In genomic region chr11:8080069-8080670, GRCh38 we compare ENCODE assay signal across 10 cellular contexts. TPM values are rescaled to one million over a fixed set of nuclear protein-coding genes. Genes with fewer than 3 reads are reported as not detected.
A peak's percentile ranks its signal among the peaks of the same experiment; 100 is the strongest.
DNase-seq lines count a peak whose midpoint lies in the region; ATAC-seq and TF ChIP-seq lines count a peak whose summit lies in the region.
"Had no signal": no experiment of that assay in that cellular context is flagged by ENCODE, and none has a peak within 500 bp of the region (broad histone marks: within the 10 kb centered on the region; RNA-seq: fewer than 3 reads in every experiment).

No MANE protein-coding gene starts in this region.

- no peak for DNase-seq in activated CD8-positive, alpha-beta T cell treated with anti-CD3 and anti-CD28 coated beads for 36 hours
- DNase-seq in activated CD8-positive, alpha-beta T cell treated with anti-CD3 and anti-CD28 coated beads, Interleukin-2, amount 10 ng/mL, durations not matched to agents 7 days and 5 days = no peak
- no peak for DNase-seq in activated naive CD8-positive, alpha-beta T cell treated with anti-CD3 and anti-CD28 coated beads, Interleukin-2, amount 50 U/mL, for 24 hours
- DNase-seq in lower lobe of right lung (no peak), SW 1271 (lab: John Stamatoyannopoulos, UW) (no peak)

- peaks cover 4% of the 10 kb centered on the region for H3K4me1 Mint-ChIP-seq in activated CD8-positive, alpha-beta T cell treated with anti-CD3 and anti-CD28 coated beads for 36 hours (ENCODE audit: low read depth)
- H3K4me1 Mint-ChIP-seq in activated CD8-positive, alpha-beta T cell treated with anti-CD3 and anti-CD28 coated beads, Interleukin-2, amount 10 ng/mL, durations not matched to agents 7 days and 5 days (ENCODE audit: low read depth) = peaks cover 3% of the 10 kb centered on the region
- H3K4me1 Mint-ChIP-seq in activated naive CD8-positive, alpha-beta T cell treated with anti-CD3 and anti-CD28 coated beads, Interleukin-2, amount 50 U/mL, for 24 hours = peaks cover 11% of the 10 kb centered on the region

- no peaks in the 10 kb centered on the region for H3K9me3 Mint-ChIP-seq in activated CD8-positive, alpha-beta T cell treated with anti-CD3 and anti-CD28 coated beads for 36 hours
- no peaks in the 10 kb centered on the region for H3K9me3 Mint-ChIP-seq in activated CD8-positive, alpha-beta T cell treated with anti-CD3 and anti-CD28 coated beads, Interleukin-2, amount 10 ng/mL, durations not matched to agents 7 days and 5 days (ENCODE audit: insufficient read depth)
- no peaks in the 10 kb centered on the region for H3K9me3 Mint-ChIP-seq in activated naive CD8-positive, alpha-beta T cell treated with anti-CD3 and anti-CD28 coated beads, Interleukin-2, amount 50 U/mL, for 24 hours

- peak overlapping the region in 1 of 2 donors; percentile 54 for H3K9ac ChIP-seq in stomach smooth muscle (ENCODE audit: low read length in 2 of 2)

- intact Hi-C loops in activated CD8-positive, alpha-beta T cell treated with anti-CD3 and anti-CD28 coated beads for 36 hours (cut with micrococcal nuclease) = no loop called here
- intact Hi-C loops in lower lobe of right lung (cut with DNase I) = no loop called here

- no peak overlapping the region for H3K27ac ChIP-seq in lower lobe of right lung
- no peak overlapping the region for H3K27ac ChIP-seq in stomach smooth muscle (ENCODE audit: low read length)

- H3K9me3 ChIP-seq in lower lobe of right lung = no peaks in the 10 kb centered on the region
- no peaks in the 10 kb centered on the region for H3K9me3 ChIP-seq in stomach smooth muscle (ENCODE audit: control insufficient read depth in 2 of 2, low read length in 2 of 2)
- H3K9me3 ChIP-seq: upper lobe of left lung had no signal

- ATAC-seq in activated CD8-positive, alpha-beta T cell treated with anti-CD3 and anti-CD28 coated beads for 36 hours = no peak
- no peak for ATAC-seq in activated CD8-positive, alpha-beta T cell treated with anti-CD3 and anti-CD28 coated beads, Interleukin-2, amount 10 ng/mL, durations not matched to agents 7 days and 5 days
- no peak for ATAC-seq in activated naive CD8-positive, alpha-beta T cell treated with anti-CD3 and anti-CD28 coated beads, Interleukin-2, amount 50 U/mL, for 24 hours
- ATAC-seq in lower lobe of right lung = no peak
- no peak for ATAC-seq in GM18858 (IDR thresholded peaks at IDR 0.05; ENCODE audit: unreplicated experiment)
- ATAC-seq in GM19035 (IDR thresholded peaks at IDR 0.05; ENCODE audit: unreplicated experiment) = no peak
- ATAC-seq: K562 had no signal

- H3K36me3 ChIP-seq in lower lobe of right lung (no peaks in the 10 kb centered on the region), stomach smooth muscle (ENCODE audit: control insufficient read depth in 2 of 2, insufficient read depth in 2 of 2, low read length in 2 of 2) (no peaks in the 10 kb centered on the region)
- H3K36me3 ChIP-seq: upper lobe of left lung had no signal

- POLR2A ChIA-PET in activated CD8-positive, alpha-beta T cell treated with anti-CD3 and anti-CD28 coated beads for 36 hours (lab: Charles Lee) = interaction anchor here (1.0 kb wide), 1 partner anchor 74 kb away, joined by 3 read pairs; no protein-coding TSS in a partner anchor
- POLR2A ChIA-PET in activated CD8-positive, alpha-beta T cell treated with anti-CD3 and anti-CD28 coated beads, Interleukin-2, amount 10 ng/mL, durations not matched to agents 7 days and 5 days (lab: Charles Lee) = interaction anchor here (1.4 kb wide), 1 partner anchor 9 kb away, joined by 3 read pairs; no protein-coding TSS in a partner anchor

- H3K27me3 ChIP-seq in lower lobe of right lung (ENCODE audit: low read depth) (peaks cover 24% of the 10 kb centered on the region), stomach smooth muscle (ENCODE audit: control insufficient read depth in 1 of 2, insufficient read depth in 2 of 2, low read length in 2 of 2) (no peaks in the 10 kb centered on the region)

- no peak for TF ChIP-seq CTCF in activated CD8-positive, alpha-beta T cell treated with anti-CD3 and anti-CD28 coated beads for 36 hours (IDR thresholded peaks at IDR 0.05)
- no peak for TF ChIP-seq CTCF in lower lobe of right lung (IDR thresholded peaks at IDR 0.05)

- no peak overlapping the region for H3K27ac Mint-ChIP-seq in activated CD8-positive, alpha-beta T cell treated with anti-CD3 and anti-CD28 coated beads for 36 hours
- no peak overlapping the region for H3K27ac Mint-ChIP-seq in activated CD8-positive, alpha-beta T cell treated with anti-CD3 and anti-CD28 coated beads, Interleukin-2, amount 10 ng/mL, durations not matched to agents 7 days and 5 days
- no peak overlapping the region for H3K27ac Mint-ChIP-seq in activated naive CD8-positive, alpha-beta T cell treated with anti-CD3 and anti-CD28 coated beads, Interleukin-2, amount 50 U/mL, for 24 hours

- no peaks in the 10 kb centered on the region for H3K36me3 Mint-ChIP-seq in activated CD8-positive, alpha-beta T cell treated with anti-CD3 and anti-CD28 coated beads for 36 hours (ENCODE audit: low read depth)
- H3K36me3 Mint-ChIP-seq in activated CD8-positive, alpha-beta T cell treated with anti-CD3 and anti-CD28 coated beads, Interleukin-2, amount 10 ng/mL, durations not matched to agents 7 days and 5 days (ENCODE audit: low read depth) = no peaks in the 10 kb centered on the region
- H3K36me3 Mint-ChIP-seq in activated naive CD8-positive, alpha-beta T cell treated with anti-CD3 and anti-CD28 coated beads, Interleukin-2, amount 50 U/mL, for 24 hours (ENCODE audit: low read depth) = no peaks in the 10 kb centered on the region

- CTCF ChIA-PET in activated CD8-positive, alpha-beta T cell treated with anti-CD3 and anti-CD28 coated beads for 36 hours (lab: Charles Lee) = interaction anchor here (0.8 to 2.6 kb wide), 6 partner anchors 10 to 93 kb away, joined by 3 to 9 read pairs (median 3); partner anchors contain the start of gene EIF3F
- CTCF ChIA-PET in activated CD8-positive, alpha-beta T cell treated with anti-CD3 and anti-CD28 coated beads, Interleukin-2, amount 10 ng/mL, durations not matched to agents 7 days and 5 days (lab: Charles Lee) = interaction anchor here (1.0 kb wide), 1 partner anchor 47 kb away, joined by 3 read pairs; no protein-coding TSS in a partner anchor

- peaks cover 32% of the 10 kb centered on the region for H3K27me3 Mint-ChIP-seq in activated CD8-positive, alpha-beta T cell treated with anti-CD3 and anti-CD28 coated beads for 36 hours
- H3K27me3 Mint-ChIP-seq in activated CD8-positive, alpha-beta T cell treated with anti-CD3 and anti-CD28 coated beads, Interleukin-2, amount 10 ng/mL, durations not matched to agents 7 days and 5 days (ENCODE audit: low read depth) = peaks cover 52% of the 10 kb centered on the region
- H3K27me3 Mint-ChIP-seq in activated naive CD8-positive, alpha-beta T cell treated with anti-CD3 and anti-CD28 coated beads, Interleukin-2, amount 50 U/mL, for 24 hours = peaks cover 45% of the 10 kb centered on the region

- H3K4me3 ChIP-seq in lower lobe of right lung (peak overlapping the region; percentile 52), stomach smooth muscle (ENCODE audit: low read length in 2 of 2) (peak overlapping the region; percentile 62 to 77)
- H3K4me3 ChIP-seq: K562 had no signal

- H3K4me3 Mint-ChIP-seq in activated CD8-positive, alpha-beta T cell treated with anti-CD3 and anti-CD28 coated beads for 36 hours = peak overlapping the region; percentile 32
- no peak overlapping the region for H3K4me3 Mint-ChIP-seq in activated CD8-positive, alpha-beta T cell treated with anti-CD3 and anti-CD28 coated beads, Interleukin-2, amount 10 ng/mL, durations not matched to agents 7 days and 5 days
- H3K4me3 Mint-ChIP-seq in activated naive CD8-positive, alpha-beta T cell treated with anti-CD3 and anti-CD28 coated beads, Interleukin-2, amount 50 U/mL, for 24 hours = peak overlapping the region; percentile 50

- peaks cover 5% of the 10 kb centered on the region for H3K4me1 ChIP-seq in lower lobe of right lung
- peaks cover 33% of the 10 kb centered on the region for H3K4me1 ChIP-seq in stomach smooth muscle (ENCODE audit: control insufficient read depth, insufficient read depth, low read length)

RNA-seq across cellular contexts. Expression of gene TUB, which starts 0.8 kb away (rescaled TPM):
- under 1 TPM; 0.05 to 0.16 TPM for total RNA-seq in activated CD8-positive, alpha-beta T cell treated with anti-CD3 and anti-CD28 coated beads for 36 hours
- total RNA-seq in activated CD8-positive, alpha-beta T cell treated with anti-CD3 and anti-CD28 coated beads, Interleukin-2, amount 10 ng/mL, durations not matched to agents 7 days and 5 days = not detected
- 5.2 TPM for total RNA-seq in lower lobe of right lung
- total RNA-seq: K562 had no signal
